15 cellular contexts compared by ENCODE assay signal in the genomic region with DNA sequence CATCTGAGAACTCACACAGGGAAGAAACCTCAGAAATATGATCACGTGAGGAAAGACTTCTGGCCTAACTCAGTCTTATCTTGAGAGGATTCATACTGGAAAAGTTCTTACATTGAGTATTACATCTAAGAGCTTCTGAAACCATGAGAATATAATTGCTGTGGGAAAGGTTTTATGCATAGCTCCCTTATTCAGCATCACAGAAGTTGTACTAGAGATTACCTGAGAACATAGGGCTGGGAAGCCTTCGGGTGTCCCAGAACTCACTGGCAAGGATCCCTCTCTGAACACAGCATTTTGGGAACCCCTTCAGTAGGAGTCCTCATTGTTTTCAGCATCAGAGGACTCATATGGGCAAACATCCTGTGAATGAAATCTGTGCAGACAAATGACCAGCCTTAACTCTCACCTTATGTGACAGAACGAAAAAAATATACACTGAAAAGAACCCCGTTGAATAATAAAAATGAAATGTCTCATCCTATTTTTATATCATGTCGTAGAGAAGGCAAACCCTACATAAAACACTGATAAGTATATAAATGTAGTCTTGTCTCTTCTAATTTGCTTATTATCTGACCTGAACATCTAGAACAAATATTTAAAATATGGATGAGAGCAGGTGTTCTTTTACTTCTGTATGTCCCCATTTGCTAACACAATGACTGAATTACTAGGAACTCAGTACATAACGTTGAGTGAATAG. TPM values are rescaled to one million over a fixed set of nuclear protein-coding genes. Genes with fewer than 3 reads are reported as not detected.
DNase-seq lines count a peak whose midpoint lies in the region; ATAC-seq, FAIRE-seq and TF ChIP-seq lines count a peak whose summit lies in the region.
"Had no signal": no experiment of that assay in that cellular context is flagged by ENCODE, and none has a peak within 500 bp of the region (broad histone marks: within the 10 kb centered on the region; RNA-seq: fewer than 3 reads in every experiment).

No MANE protein-coding gene starts in this region.

- no peaks in the 10 kb centered on the region for H3K9me2 ChIP-seq in OCI-LY7 (ENCODE audit: insufficient read depth, low read length)

- intact Hi-C loops in OCI-LY7 (cut with micrococcal nuclease; ENCODE audit: unreplicated experiment) (no loop called here), mucosa of descending colon (cut with DNase I, micrococcal nuclease) (no loop called here)

- H3K4me3 ChIP-seq in BLaER1 (peak overlapping the region; percentile 41), OCI-LY7 (ENCODE audit: low read depth, low read length, poor library complexity, severe bottlenecking) (no peak overlapping the region), mucosa of descending colon (no peak overlapping the region)
- H3K4me3 ChIP-seq: gastroesophageal sphincter, SJSA1 had no signal

- POLR2A ChIA-PET in OCI-LY7 (lab: Charles Lee) = no interaction called here

- ATAC-seq in HG02973 (IDR thresholded peaks at IDR 0.05; ENCODE audit: unreplicated experiment) (no peak), mucosa of descending colon (no peak), SK-N-SH treated with all-trans-retinoic acid at 6 μM for 48 hours (no peak)
- ATAC-seq: gastroesophageal sphincter; stimulated activated effector memory CD8-positive, alpha-beta T cell treated with anti-CD3 and anti-CD28 coated beads, Interleukin-12 subunit alpha, Interleukin-12 subunit beta, amount 100 ng/mL, for 72 hours had no signal

- H2AFZ ChIP-seq in OCI-LY7 (ENCODE audit: low read length) = no peak overlapping the region

- no peak overlapping the region for H3K9ac ChIP-seq in BLaER1

- H3K27ac ChIP-seq in BLaER1 = no peak overlapping the region
- no peak overlapping the region for H3K27ac ChIP-seq in OCI-LY7 (ENCODE audit: low read depth, low read length, poor library complexity, severe bottlenecking)
- H3K27ac ChIP-seq: C4-2B, gastroesophageal sphincter, SJSA1 had no signal

- no peaks in the 10 kb centered on the region for H3K4me1 ChIP-seq in BLaER1
- H3K4me1 ChIP-seq in OCI-LY7 (ENCODE audit: insufficient read depth, low read length, poor library complexity, severe bottlenecking) = no peaks in the 10 kb centered on the region
- no peaks in the 10 kb centered on the region for H3K4me1 ChIP-seq in mucosa of descending colon (ENCODE audit: low read depth)
- H3K4me1 ChIP-seq: gastroesophageal sphincter, SJSA1 had no signal

- H3K9me3 ChIP-seq in BLaER1 (peaks cover 100% of the 10 kb centered on the region), OCI-LY7 (ENCODE audit: low read length) (peaks cover 69% of the 10 kb centered on the region), mucosa of descending colon (peaks cover 100% of the 10 kb centered on the region)

- H3K4me2 ChIP-seq in BLaER1 = no peak overlapping the region
- H3K4me2 ChIP-seq in OCI-LY7 (ENCODE audit: low read length) = no peak overlapping the region

- no peak for TF ChIP-seq CTCF in OCI-LY7 (conservative IDR thresholded peaks at IDR 0.05; ENCODE audit: low read length)
- TF ChIP-seq CTCF in mucosa of descending colon (IDR thresholded peaks at IDR 0.05) = no peak

- no peak for TF ChIP-seq POLR2A in GM12891 (IDR thresholded peaks at IDR 0.05; ENCODE audit: low read depth, low read length)

- CTCF ChIA-PET in OCI-LY7 (lab: Charles Lee; ENCODE audit: unreplicated experiment) = no interaction called here

- 0 out of 2 replicates have a peak, but pooled peaks cover 4% of the 10 kb centered on the region for H3K27me3 ChIP-seq in BLaER1
- H3K27me3 ChIP-seq: gastroesophageal sphincter, SJSA1 had no signal

- H3K36me3 ChIP-seq in BLaER1 (peaks cover 100% of the 10 kb centered on the region), OCI-LY7 (ENCODE audit: insufficient read depth, low read length) (peaks cover 96% of the 10 kb centered on the region), mucosa of descending colon (ENCODE audit: low read depth) (peaks cover 13% of the 10 kb centered on the region)

- no peaks in the 10 kb centered on the region for H4K20me1 ChIP-seq in BLaER1
- no peaks in the 10 kb centered on the region for H4K20me1 ChIP-seq in OCI-LY7 (ENCODE audit: insufficient read depth, low read length)

- no peak for DNase-seq in GM12891 (ENCODE audit: insufficient read length, low spot score)
- DNase-seq in OCI-LY7 (ENCODE audit: low spot score) = peak; percentile 55
- DNase-seq in fibroblast of peridontal ligament (ENCODE audit: extremely low read depth) = peak; percentile 34
- DNase-seq in stimulated activated CD4-positive, alpha-beta T cell treated with anti-CD3 and anti-CD28 coated beads, Interleukin-15, amount 100 ng/mL, for 24 hours = no peak
- no peak for DNase-seq in mucosa of descending colon
- DNase-seq: activated CD4-positive, alpha-beta T cell treated with anti-CD3 and anti-CD28 coated beads, Interleukin-2, amount 50 U/mL, for 4 hours; amniotic stem cell; NCI-H2081 treated with DMSO at 0.1 percent for 48 hours had no signal

- BruUV-seq in OCI-LY7 (replicated peaks; lab: Mats Ljungman, UMichigan) = no TSS peak

- H3K79me2 ChIP-seq in OCI-LY7 (ENCODE audit: insufficient read depth, low read depth, low read length) = no peaks in the 10 kb centered on the region

- FAIRE-seq in GM12891 (lab: Jason Lieb, UNC) = peak; percentile 13

TF ChIP-seq in GM12891, 5 proteins besides CTCF, POLR2A, EP300 and RAD21:
- TF ChIP-seq POU2F2 (IDR thresholded peaks at IDR 0.05; ENCODE audit: low read depth, low read length) (no peak), TAF1 (IDR thresholded peaks at IDR 0.05; ENCODE audit: low read depth, low read length) (no peak), SPI1 (IDR thresholded peaks at IDR 0.05; ENCODE audit: low read depth, low read length) (no peak), PAX5 (IDR thresholded peaks at IDR 0.05; ENCODE audit: insufficient read depth, low read length, severe bottlenecking) (no peak), POLR2AphosphoS5 (IDR thresholded peaks at IDR 0.05; ENCODE audit: low read depth, low read length) (no peak)

TF ChIP-seq in SK-N-SH treated with all-trans-retinoic acid at 6 μM for 48 hours, 23 proteins besides CTCF, POLR2A, EP300 and RAD21:
- TF ChIP-seq, protein P1, sequence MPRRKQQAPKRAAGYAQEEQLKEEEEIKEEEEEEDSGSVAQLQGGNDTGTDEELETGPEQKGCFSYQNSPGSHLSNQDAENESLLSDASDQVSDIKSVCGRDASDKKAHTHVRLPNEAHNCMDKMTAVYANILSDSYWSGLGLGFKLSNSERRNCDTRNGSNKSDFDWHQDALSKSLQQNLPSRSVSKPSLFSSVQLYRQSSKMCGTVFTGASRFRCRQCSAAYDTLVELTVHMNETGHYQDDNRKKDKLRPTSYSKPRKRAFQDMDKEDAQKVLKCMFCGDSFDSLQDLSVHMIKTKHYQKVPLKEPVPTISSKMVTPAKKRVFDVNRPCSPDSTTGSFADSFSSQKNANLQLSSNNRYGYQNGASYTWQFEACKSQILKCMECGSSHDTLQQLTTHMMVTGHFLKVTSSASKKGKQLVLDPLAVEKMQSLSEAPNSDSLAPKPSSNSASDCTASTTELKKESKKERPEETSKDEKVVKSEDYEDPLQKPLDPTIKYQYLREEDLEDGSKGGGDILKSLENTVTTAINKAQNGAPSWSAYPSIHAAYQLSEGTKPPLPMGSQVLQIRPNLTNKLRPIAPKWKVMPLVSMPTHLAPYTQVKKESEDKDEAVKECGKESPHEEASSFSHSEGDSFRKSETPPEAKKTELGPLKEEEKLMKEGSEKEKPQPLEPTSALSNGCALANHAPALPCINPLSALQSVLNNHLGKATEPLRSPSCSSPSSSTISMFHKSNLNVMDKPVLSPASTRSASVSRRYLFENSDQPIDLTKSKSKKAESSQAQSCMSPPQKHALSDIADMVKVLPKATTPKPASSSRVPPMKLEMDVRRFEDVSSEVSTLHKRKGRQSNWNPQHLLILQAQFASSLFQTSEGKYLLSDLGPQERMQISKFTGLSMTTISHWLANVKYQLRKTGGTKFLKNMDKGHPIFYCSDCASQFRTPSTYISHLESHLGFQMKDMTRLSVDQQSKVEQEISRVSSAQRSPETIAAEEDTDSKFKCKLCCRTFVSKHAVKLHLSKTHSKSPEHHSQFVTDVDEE (CRISPR knock-in tag; IDR thresholded peaks at IDR 0.05) = no peak
- TF ChIP-seq ZFP3 (CRISPR knock-in tag; IDR thresholded peaks at IDR 0.05) (no peak), CSDC2 (CRISPR knock-in tag; IDR thresholded peaks at IDR 0.05) (no peak), ZNF70 (CRISPR knock-in tag; IDR thresholded peaks at IDR 0.05) (no peak), ARNTL (CRISPR knock-in tag; IDR thresholded peaks at IDR 0.05; ENCODE audit: borderline replicate concordance, low read depth) (no peak), ZC3H10 (CRISPR knock-in tag; IDR thresholded peaks at IDR 0.05) (no peak), BACH2 (CRISPR knock-in tag; IDR thresholded peaks at IDR 0.05; ENCODE audit: borderline replicate concordance) (no peak), PPARA (CRISPR knock-in tag; IDR thresholded peaks at IDR 0.05; ENCODE audit: borderline replicate concordance) (no peak), SNAI2 (CRISPR knock-in tag; IDR thresholded peaks at IDR 0.05) (no peak), ZFP30 (CRISPR knock-in tag; IDR thresholded peaks at IDR 0.05) (no peak), OSR1 (CRISPR knock-in tag; IDR thresholded peaks at IDR 0.05) (no peak), ESRRG (CRISPR knock-in tag; IDR thresholded peaks at IDR 0.05) (no peak), TOX (CRISPR knock-in tag; IDR thresholded peaks at IDR 0.05; ENCODE audit: borderline replicate concordance) (no peak), GLIS3 (CRISPR knock-in tag; IDR thresholded peaks at IDR 0.05) (no peak)

RNA-seq across cellular contexts. Expression of gene ZNF274, which starts 14.2 kb away (rescaled TPM):
- 14.1 TPM for polyA plus RNA-seq in GM12891 (2012; ENCODE audit: low read depth, missing spikeins)
- 36.4 and 68.3 TPM in 2 replicates for total RNA-seq in OCI-LY7 (2014; rRNA removed; shearing (Covaris generic))
- total RNA-seq in OCI-LY7 (2022) = 36.2 and 42.4 TPM in 2 replicates
- total RNA-seq in mucosa of descending colon = 10 to 100 TPM; 13.3 to 26.6 (median 20.5) TPM

RNA-seq across cellular contexts. Expression of gene ZNF544, which starts 31.6 kb away (rescaled TPM):
- polyA plus RNA-seq in GM12891 (2012; ENCODE audit: low read depth, missing spikeins) = 33.5 TPM
- 34.1 and 38.6 TPM in 2 replicates for total RNA-seq in OCI-LY7 (2014; rRNA removed; shearing (Covaris generic))
- 31.0 and 37.3 TPM in 2 replicates for total RNA-seq in OCI-LY7 (2022)
- 10 to 100 TPM; 12.1 to 30.5 (median 27.6) TPM for total RNA-seq in mucosa of descending colon

RNA-seq across cellular contexts. Expression of gene ZNF329, which starts 46.5 kb away (rescaled TPM):
- 1.7 TPM for polyA plus RNA-seq in GM12891 (2012; ENCODE audit: low read depth, missing spikeins)
- 3.1 and 3.2 TPM in 2 replicates for total RNA-seq in OCI-LY7 (2014; rRNA removed; shearing (Covaris generic))
- total RNA-seq in OCI-LY7 (2022) (3.1 and 3.4 TPM in 2 replicates), mucosa of descending colon (10 to 100 TPM in 1 of 3 donors, 1 to 10 TPM in 2; 3.5 to 10.3 (median 4.9) TPM)

Comparison
In these comparisons a context has a peak if more than half of its experiments do, and no peak if none do; other contexts are left out.
1. DNase-seq: peak in OCI-LY7 (single experiment) and fibroblast of peridontal ligament (single experiment); none in GM12891 (single experiment), stimulated activated CD4-positive, alpha-beta T cell treated with anti-CD3 and anti-CD28 coated beads, Interleukin-15, amount 100 ng/mL, for 24 hours (single experiment) and mucosa of descending colon (0 of 3).